Comparison of ENCODE assay signal across 15 cellular contexts in genomic region chr7:33854951-33855350, GRCh38. TPM values are rescaled to one million over a fixed set of nuclear protein-coding genes. Genes with fewer than 3 reads are reported as not detected.
A peak's percentile ranks its signal among the peaks of the same experiment; 100 is the strongest.
DNase-seq lines count a peak whose midpoint lies in the region; ATAC-seq and TF ChIP-seq lines count a peak whose summit lies in the region.
"Had no signal": no experiment of that assay in that cellular context is flagged by ENCODE, and none has a peak within 500 bp of the region (broad histone marks: within the 10 kb centered on the region; RNA-seq: fewer than 3 reads in every experiment).

No MANE protein-coding gene starts in this region.

- H3K9me3 ChIP-seq in fibroblast of lung (ENCODE audit: control insufficient read depth, insufficient read depth, low read depth, low read length) (no peaks in the 10 kb centered on the region), smooth muscle cell (replicated peaks; ENCODE audit: low read depth) (no peaks in the 10 kb centered on the region), left ventricle myocardium inferior (replicated peaks) (no peaks in the 10 kb centered on the region)
- H3K9me3 ChIP-seq: Caco-2, lower lobe of right lung had no signal

- no peak for ATAC-seq in GM19328 (IDR thresholded peaks at IDR 0.05; ENCODE audit: unreplicated experiment)
- ATAC-seq: lower lobe of right lung had no signal

- no peak overlapping the region for H3K4me2 ChIP-seq in fibroblast of lung (ENCODE audit: extremely low read depth, insufficient read depth, low read length)
- peak overlapping the region; percentile 46 for H3K4me2 ChIP-seq in smooth muscle cell

- H3K4me1 ChIP-seq in fibroblast of lung (ENCODE audit: control insufficient read depth, extremely low read depth, insufficient read depth, low read length): peaks cover 6% of the 10 kb centered on the region
- no peaks in the 10 kb centered on the region for H3K4me1 ChIP-seq in smooth muscle cell (ENCODE audit: low read depth)
- no peaks in the 10 kb centered on the region for H3K4me1 ChIP-seq in left ventricle myocardium inferior
- H3K4me1 ChIP-seq: Caco-2, lower lobe of right lung had no signal

- WGBS in smooth muscle cell (ENCODE audit: low lambda C conversion rate): 29% methylated on average over 2 of the region's 2 CpGs

- intact Hi-C loops in left ventricle myocardium inferior (cut with micrococcal nuclease): no loop called here

- peak; percentile 95 for DNase-seq in HCEC 1CT
- peak; percentile 62 for DNase-seq in SKM-1 treated with dmso at 0.1 percent for 144 hours (lab: John Stamatoyannopoulos, UW; ENCODE audit: unreplicated experiment)
- peak; percentile 48 to 98 for DNase-seq in fibroblast of lung (ENCODE audit: low read depth in 2 of 2)
- DNase-seq in smooth muscle cell (lab: John Stamatoyannopoulos, UW; ENCODE audit: unreplicated experiment): no peak
- no peak for DNase-seq in NCI-H1092 (lab: John Stamatoyannopoulos, UW)
- DNase-seq in left ventricle myocardium inferior: no peak
- DNase-seq: activated CD4-positive, alpha-beta T cell treated with anti-CD3 and anti-CD28 coated beads, Interleukin-2, amount 10 ng/mL, durations not matched to agents 7 days and 5 days; Caco-2; lower lobe of right lung; NCI-H2081 treated with DMSO at 0.1 percent for 48 hours; nucleus accumbens; stimulated activated CD4-positive, alpha-beta T cell treated with anti-CD3 and anti-CD28 coated beads, Interleukin-12 subunit alpha, Interleukin-12 subunit beta, amount 100 ng/mL, for 4 hours had no signal

- no peak overlapping the region for H3K27ac ChIP-seq in fibroblast of lung (ENCODE audit: insufficient read depth, low read length)
- H3K27ac ChIP-seq in smooth muscle cell (ENCODE audit: low read depth): peak overlapping the region; percentile 85
- H3K27ac ChIP-seq in left ventricle myocardium inferior (replicated peaks): no peak overlapping the region
- H3K27ac ChIP-seq: lower lobe of right lung had no signal

- H3K4me3 ChIP-seq in fibroblast of lung (replicated peaks in 1 of 4; ENCODE audit: control extremely low read depth in 1 of 4, insufficient read depth in 1 of 4, low read depth in 3 of 4, low read length in 4 of 4) (no peak overlapping the region), smooth muscle cell (no peak overlapping the region), left ventricle myocardium inferior (no peak overlapping the region)
- H3K4me3 ChIP-seq: lower lobe of right lung had no signal

- no peaks in the 10 kb centered on the region for H3K79me2 ChIP-seq in fibroblast of lung (ENCODE audit: control insufficient read depth, insufficient read depth, low read length)
- H3K79me2 ChIP-seq in smooth muscle cell (ENCODE audit: low read depth): no peaks in the 10 kb centered on the region

- H2AFZ ChIP-seq in fibroblast of lung (ENCODE audit: low read length) (no peak overlapping the region), smooth muscle cell (ENCODE audit: low read depth) (no peak overlapping the region)

- TF ChIP-seq CTCF in fibroblast of lung (conservative IDR thresholded peaks at IDR 0.05 in 1 of 2, IDR thresholded peaks at IDR 0.05 in 1 of 2; ENCODE audit: low read depth in 1 of 2, low read length in 2 of 2) (no peak), smooth muscle cell (IDR thresholded peaks at IDR 0.05; ENCODE audit: borderline replicate concordance, insufficient read depth, poor library complexity, severe bottlenecking) (no peak), left ventricle myocardium inferior (IDR thresholded peaks at IDR 0.05; ENCODE audit: borderline replicate concordance) (no peak)

- H4K20me1 ChIP-seq in fibroblast of lung (ENCODE audit: control insufficient read depth, extremely low read depth, insufficient read depth, low read length) (no peaks in the 10 kb centered on the region), smooth muscle cell (ENCODE audit: low read depth) (no peaks in the 10 kb centered on the region)

- H3K9ac ChIP-seq in fibroblast of lung (ENCODE audit: insufficient read depth, low read length) (no peak overlapping the region), smooth muscle cell (ENCODE audit: low read depth) (peak overlapping the region; percentile 67)

- no peaks in the 10 kb centered on the region for H3K27me3 ChIP-seq in fibroblast of lung (ENCODE audit: control insufficient read depth, insufficient read depth, low read length)
- H3K27me3 ChIP-seq in smooth muscle cell (ENCODE audit: low read depth): no peaks in the 10 kb centered on the region
- H3K27me3 ChIP-seq in left ventricle myocardium inferior (ENCODE audit: low read depth): peaks cover 55% of the 10 kb centered on the region

- H3F3A ChIP-seq in smooth muscle cell (ENCODE audit: low read depth): no peaks in the 10 kb centered on the region

- H3K36me3 ChIP-seq in fibroblast of lung (ENCODE audit: control insufficient read depth, insufficient read depth, low read length) (no peaks in the 10 kb centered on the region), smooth muscle cell (ENCODE audit: low read depth) (no peaks in the 10 kb centered on the region), left ventricle myocardium inferior (no peaks in the 10 kb centered on the region)
- H3K36me3 ChIP-seq: lower lobe of right lung had no signal

RNA-seq across cellular contexts. Expression of gene BMPER, which starts 50.4 kb away (rescaled TPM):
- 12.2 and 28.2 TPM in 2 replicates for total RNA-seq in fibroblast of lung
- polyA plus RNA-seq in fibroblast of lung: 9.8 and 15.9 TPM in 2 replicates
- polyA plus RNA-seq in fibroblast of lung (2012): 11.0 and 16.0 TPM in 2 replicates
- polyA minus RNA-seq in fibroblast of lung (ENCODE audit: low replicate concordance): 7.3 and 11.3 TPM in 2 replicates
- total RNA-seq in smooth muscle cell: 7.3 and 21.9 TPM in 2 replicates
- 3.0 and 7.5 TPM in 2 replicates for polyA plus RNA-seq in smooth muscle cell
- 2.9 TPM for total RNA-seq in left ventricle myocardium inferior
- total RNA-seq: activated CD4-positive, alpha-beta T cell treated with anti-CD3 and anti-CD28 coated beads, Interleukin-2, amount 10 ng/mL, durations not matched to agents 7 days and 5 days; activated T-helper 1 cell treated with anti-CD3 and anti-CD28 coated beads, Interleukin-12 subunit alpha, Interleukin-12 subunit beta, Interleukin-2, Interleukin-4 antibody, amounts not matched to agents 30 ng/mL and 10 ng/mL and 1 ng/mL, durations not matched to agents 14 hours and 24 hours and 36 hours; Caco-2 had no signal
- polyA plus RNA-seq: IgD-negative memory B cell had no signal

Comparison
In these comparisons a context has a peak if more than half of its experiments do, and no peak if none do; other contexts are left out.
1. DNase-seq: peak in HCEC 1CT (single experiment), SKM-1 treated with dmso at 0.1 percent for 144 hours (single experiment) and fibroblast of lung (2 of 2); none in smooth muscle cell (single experiment), NCI-H1092 (single experiment) and left ventricle myocardium inferior (single experiment).